ENCODE assay signal across 10 cellular contexts in genomic region chr11:18171377-18172000, GRCh38. TPM values are rescaled to one million over a fixed set of nuclear protein-coding genes. Genes with fewer than 3 reads are reported as not detected.
DNase-seq lines count a peak whose midpoint lies in the region; ATAC-seq and TF ChIP-seq lines count a peak whose summit lies in the region.
"Had no signal": no experiment of that assay in that cellular context is flagged by ENCODE, and none has a peak within 500 bp of the region (broad histone marks: within the 10 kb centered on the region; RNA-seq: fewer than 3 reads in every experiment).

No MANE protein-coding gene starts in this region.

- POLR2A ChIA-PET in PC-9 (lab: Charles Lee; ENCODE audit: unreplicated experiment): no interaction called here

- no peaks in the 10 kb centered on the region for H4K20me1 ChIP-seq in PC-9 (ENCODE audit: insufficient read depth)

- H3K79me2 ChIP-seq in PC-9 (ENCODE audit: low read depth): no peaks in the 10 kb centered on the region

- no peaks in the 10 kb centered on the region for H3K9me3 ChIP-seq in PC-9 (ENCODE audit: insufficient read depth, low read depth)

- peaks cover 0 to 5% (median 0%) of the 10 kb centered on the region in 7 donors for H3K9me3 Mint-ChIP-seq in CD14-positive monocyte

- H3K27ac ChIP-seq in PC-9: no peak overlapping the region
- H3K27ac ChIP-seq: heart right ventricle had no signal

- no peak for ATAC-seq in GM18909 (IDR thresholded peaks at IDR 0.05; ENCODE audit: poor library complexity, unreplicated experiment)
- ATAC-seq in GM21529 (IDR thresholded peaks at IDR 0.05; ENCODE audit: unreplicated experiment): no peak

- H3K4me3 ChIP-seq in PC-9: no peak overlapping the region
- H3K4me3 ChIP-seq: heart right ventricle had no signal

- H3K9me2 ChIP-seq in PC-9 (ENCODE audit: insufficient read depth): no peaks in the 10 kb centered on the region

- no peak overlapping the region for H3K27ac Mint-ChIP-seq in CD14-positive monocyte
- H3K27ac Mint-ChIP-seq: stimulated activated naive B cell treated with anti-CD40 and anti-IgM and Interleukin-4, amounts not matched to agents 10 μg/mL and 1 μg/mL and 100 μg/mL, for 72 hours had no signal

- no peaks in the 10 kb centered on the region for H3K36me3 ChIP-seq in PC-9 (ENCODE audit: low read depth)
- H3K36me3 ChIP-seq: heart right ventricle had no signal

- H3F3A ChIP-seq in PC-9 (ENCODE audit: insufficient read depth, low read depth): no peaks in the 10 kb centered on the region

- peaks cover 15 to 21% (median 17%) of the 10 kb centered on the region in 3 donors for H3K27me3 Mint-ChIP-seq in CD14-positive monocyte (ENCODE audit: low read depth in 3 of 3)

- peaks cover 15% of the 10 kb centered on the region for H3K27me3 ChIP-seq in PC-9 (ENCODE audit: insufficient read depth, low read depth)

- intact Hi-C loops in CD14-positive monocyte (cut with micrococcal nuclease): no loop called here
- intact Hi-C loops in PC-9 (cut with micrococcal nuclease; ENCODE audit: unreplicated experiment): loop anchor here (1.0 kb wide), 2 partner anchors 480 to 631 kb away; no protein-coding TSS in a partner anchor

- no peaks in the 10 kb centered on the region for H3K4me1 Mint-ChIP-seq in CD14-positive monocyte

- DNase-seq in CD14-positive monocyte (ENCODE audit: low spot score): no peak
- DNase-seq in H4 (ENCODE audit: low spot score): peak; percentile 43
- DNase-seq in PC-9: peak in 1 of 2 experiments; percentile 45
- peak; percentile 29 for DNase-seq in glomerular visceral epithelial cell (ENCODE audit: extremely low spot score)
- DNase-seq in NCI-H446 treated with DMSO at 0.1 percent for 48 hours (lab: John Stamatoyannopoulos, UW): no peak
- DNase-seq in stimulated activated naive CD4-positive, alpha-beta T cell treated with Interleukin-2 at 50 U/mL for 16 hours (lab: John Stamatoyannopoulos, UW): no peak
- DNase-seq: heart right ventricle; stimulated activated naive B cell treated with anti-CD40 and anti-IgM and Interleukin-4, amounts not matched to agents 10 μg/mL and 1 μg/mL and 100 μg/mL, for 72 hours had no signal

- H3K4me2 ChIP-seq in PC-9: no peak overlapping the region

- no peaks in the 10 kb centered on the region for H3K36me3 Mint-ChIP-seq in CD14-positive monocyte

- H3K4me3 Mint-ChIP-seq in CD14-positive monocyte: no peak overlapping the region
- H3K4me3 Mint-ChIP-seq: stimulated activated naive B cell treated with anti-CD40 and anti-IgM and Interleukin-4, amounts not matched to agents 10 μg/mL and 1 μg/mL and 100 μg/mL, for 72 hours had no signal

- BruUV-seq in PC-9 (replicated peaks; lab: Mats Ljungman, UMichigan): no TSS peak

- TF ChIP-seq CTCF in CD14-positive monocyte (IDR thresholded peaks at IDR 0.05) (peak; percentile 39), PC-9 (conservative IDR thresholded peaks at IDR 0.05) (peak; percentile 88)

- no peaks in the 10 kb centered on the region for H3K4me1 ChIP-seq in PC-9 (replicated peaks; ENCODE audit: insufficient read depth)
- H3K4me1 ChIP-seq: heart right ventricle had no signal

- no peak overlapping the region for H2AFZ ChIP-seq in PC-9

- CTCF ChIA-PET in PC-9 (lab: Charles Lee): interaction anchor here (0.7 to 0.8 kb wide), 3 partner anchors 33 to 381 kb away, joined by 4 to 5 read pairs (median 4); no protein-coding TSS in a partner anchor

RNA-seq across cellular contexts. Expression of gene MRGPRX4, which starts 1.1 kb away (rescaled TPM):
- not detected for polyA plus RNA-seq in CD14-positive monocyte
- not detected in 2 replicates for total RNA-seq in H4 (2014; rRNA removed; shearing (Covaris generic))
- total RNA-seq in PC-9 (2021): not detected in 2 replicates
- total RNA-seq: heart right ventricle had no signal
- polyA plus RNA-seq: heart right ventricle had no signal

RNA-seq across cellular contexts. Expression of gene MRGPRX3, which starts 39.1 kb away (rescaled TPM):
- not detected for polyA plus RNA-seq in CD14-positive monocyte
- total RNA-seq in H4 (2014; rRNA removed; shearing (Covaris generic)): not detected in 2 replicates
- not detected in 2 replicates for total RNA-seq in PC-9 (2021)
- total RNA-seq: heart right ventricle had no signal
- polyA plus RNA-seq: heart right ventricle had no signal

Comparison
In these comparisons a context has a peak if more than half of its experiments do, and no peak if none do; other contexts are left out.
1. DNase-seq: peak in H4 (single experiment) and glomerular visceral epithelial cell (single experiment); none in CD14-positive monocyte (single experiment), NCI-H446 treated with DMSO at 0.1 percent for 48 hours (single experiment) and stimulated activated naive CD4-positive, alpha-beta T cell treated with Interleukin-2 at 50 U/mL for 16 hours (single experiment).